30 cellular contexts compared by ENCODE assay signal in the genomic region with DNA sequence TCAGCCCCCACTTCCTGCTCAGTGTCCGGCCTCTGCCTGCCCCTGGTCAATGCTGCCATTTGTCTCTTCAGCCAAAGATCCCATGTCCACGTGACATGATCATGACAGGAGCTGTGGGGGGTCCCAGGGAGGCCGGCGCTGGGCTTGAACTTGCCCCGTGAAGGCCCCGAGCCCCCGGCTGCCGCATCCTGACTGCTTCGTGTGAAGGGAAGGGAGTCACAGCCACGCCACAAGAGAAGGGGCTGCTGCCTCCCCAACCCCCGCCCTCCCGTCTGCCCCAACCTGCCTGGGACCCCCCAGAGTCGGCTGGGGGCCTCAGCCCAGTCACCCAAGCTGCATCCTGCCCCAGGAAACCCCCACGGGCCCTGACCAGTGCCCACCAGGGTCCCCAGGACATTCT. TPM values are rescaled to one million over a fixed set of nuclear protein-coding genes. Genes with fewer than 3 reads are reported as not detected.
"Had no signal": no experiment of that assay in that cellular context is flagged by ENCODE, and none has a peak within 500 bp of the region (broad histone marks: within the 10 kb centered on the region; RNA-seq: fewer than 3 reads in every experiment).

No MANE protein-coding gene starts in this region.

- H3K36me3 Mint-ChIP-seq: activated naive CD4-positive, alpha-beta T cell treated with anti-CD3 and anti-CD28 coated beads, Interleukin-2, amount 10 ng/mL, durations not matched to agents 7 days and 5 days; activated naive CD8-positive, alpha-beta T cell treated with anti-CD3 and anti-CD28 coated beads for 36 hours had no signal

- ATAC-seq: body of pancreas had no signal

- H3K27me3 Mint-ChIP-seq: activated naive CD8-positive, alpha-beta T cell treated with anti-CD3 and anti-CD28 coated beads, Interleukin-2, amount 50 U/mL, for 24 hours; central memory CD8-positive, alpha-beta T cell had no signal

- H3K36me3 ChIP-seq: adrenal gland, ascending aorta, brain microvascular endothelial cell, breast epithelium, cardiac muscle cell had no signal

- H3K4me1 ChIP-seq: adrenal gland, breast epithelium had no signal

- H3K27me3 ChIP-seq: ascending aorta, brain microvascular endothelial cell, cardiac muscle cell had no signal

- H3K27ac Mint-ChIP-seq: activated naive CD4-positive, alpha-beta T cell treated with anti-CD3 and anti-CD28 coated beads for 36 hours; activated naive CD4-positive, alpha-beta T cell treated with anti-CD3 and anti-CD28 coated beads, Interleukin-2, amount 10 ng/mL, durations not matched to agents 7 days and 5 days; activated naive CD4-positive, alpha-beta T cell treated with anti-CD3 and anti-CD28 coated beads, Interleukin-2, amount 50 U/mL, for 24 hours; activated naive CD4-positive, alpha-beta T cell treated with anti-CD3 and anti-CD28 coated beads, Interleukin-2, amount 50 U/mL, for 72 hours; activated naive CD8-positive, alpha-beta T cell; activated naive CD8-positive, alpha-beta T cell treated with anti-CD3 and anti-CD28 coated beads for 36 hours; activated naive CD8-positive, alpha-beta T cell treated with anti-CD3 and anti-CD28 coated beads, Interleukin-2, amount 10 ng/mL, durations not matched to agents 7 days and 5 days; activated naive CD8-positive, alpha-beta T cell treated with anti-CD3 and anti-CD28 coated beads, Interleukin-2, amount 50 U/mL, for 24 hours; activated T-cell treated with anti-CD3 and anti-CD28 coated beads, Interleukin-2, amount 50 U/mL, for 24 hours; activated T-cell treated with anti-CD3 and anti-CD28 coated beads, Interleukin-2, amount 50 U/mL, for 72 hours; activated T-helper 1 cell treated with anti-CD3 and anti-CD28 coated beads, Interleukin-12 subunit alpha, Interleukin-12 subunit beta, Interleukin-2, Interleukin-4 antibody, amounts not matched to agents 30 ng/mL and 10 ng/mL and 1 ng/mL, durations not matched to agents 14 hours and 24 hours and 36 hours; activated T-helper 17 cell treated with anti-CD3 and anti-CD28 coated beads, Interleukin-2, amount 50 U/mL, for 72 hours; activated T-helper 2 cell treated with anti-CD3 and anti-CD28 coated beads, Interferon-gamma antibody, Interleukin-2, Interleukin-4, amounts not matched to agents 10 μg/mL and 5 μg/mL and 100 μg/mL, durations not matched to agents 14 hours and 24 hours and 36 hours; brain had no signal

- H3K9me3 ChIP-seq: adrenal gland, ascending aorta, body of pancreas had no signal

- H3K9me3 Mint-ChIP-seq: activated naive CD4-positive, alpha-beta T cell treated with anti-CD3 and anti-CD28 coated beads, Interleukin-2, amount 50 U/mL, for 24 hours; activated T-helper 17 cell treated with anti-CD3 and anti-CD28 coated beads, Interleukin-2, amount 50 U/mL, for 72 hours; central memory CD8-positive, alpha-beta T cell had no signal

- H3K27ac ChIP-seq: adrenal gland, ascending aorta, body of pancreas, brain microvascular endothelial cell, breast epithelium, cardiac muscle cell had no signal

- DNase-seq: activated gamma-delta T cell, amniotic stem cell, brain microvascular endothelial cell, cerebellar nuclear complex had no signal

- H3K4me3 Mint-ChIP-seq: activated naive CD4-positive, alpha-beta T cell treated with anti-CD3 and anti-CD28 coated beads for 36 hours; activated naive CD4-positive, alpha-beta T cell treated with anti-CD3 and anti-CD28 coated beads, Interleukin-2, amount 10 ng/mL, durations not matched to agents 7 days and 5 days; activated naive CD4-positive, alpha-beta T cell treated with anti-CD3 and anti-CD28 coated beads, Interleukin-2, amount 50 U/mL, for 24 hours; activated naive CD8-positive, alpha-beta T cell; activated naive CD8-positive, alpha-beta T cell treated with anti-CD3 and anti-CD28 coated beads for 36 hours; activated naive CD8-positive, alpha-beta T cell treated with anti-CD3 and anti-CD28 coated beads, Interleukin-2, amount 10 ng/mL, durations not matched to agents 7 days and 5 days; activated naive CD8-positive, alpha-beta T cell treated with anti-CD3 and anti-CD28 coated beads, Interleukin-2, amount 50 U/mL, for 24 hours; activated T-cell treated with anti-CD3 and anti-CD28 coated beads, Interleukin-2, amount 50 U/mL, for 24 hours; activated T-cell treated with anti-CD3 and anti-CD28 coated beads, Interleukin-2, amount 50 U/mL, for 4 hours; activated T-cell treated with anti-CD3 and anti-CD28 coated beads, Interleukin-2, amount 50 U/mL, for 72 hours; activated T-helper 1 cell treated with anti-CD3 and anti-CD28 coated beads, Interleukin-12 subunit alpha, Interleukin-12 subunit beta, Interleukin-2, Interleukin-4 antibody, amounts not matched to agents 30 ng/mL and 10 ng/mL and 1 ng/mL, durations not matched to agents 14 hours and 24 hours and 36 hours; activated T-helper 17 cell treated with anti-CD3 and anti-CD28 coated beads, Interleukin-2, amount 50 U/mL, for 72 hours; brain; central memory CD8-positive, alpha-beta T cell had no signal

- H3K4me3 ChIP-seq: adrenal gland, ascending aorta, body of pancreas, breast epithelium, cardiac muscle cell had no signal

- H3K4me1 Mint-ChIP-seq: activated naive CD4-positive, alpha-beta T cell treated with anti-CD3 and anti-CD28 coated beads, Interleukin-2, amount 10 ng/mL, durations not matched to agents 7 days and 5 days; activated naive CD4-positive, alpha-beta T cell treated with anti-CD3 and anti-CD28 coated beads, Interleukin-2, amount 50 U/mL, for 24 hours; activated naive CD8-positive, alpha-beta T cell treated with anti-CD3 and anti-CD28 coated beads, Interleukin-2, amount 10 ng/mL, durations not matched to agents 7 days and 5 days; activated naive CD8-positive, alpha-beta T cell treated with anti-CD3 and anti-CD28 coated beads, Interleukin-2, amount 50 U/mL, for 24 hours; activated T-helper 17 cell treated with anti-CD3 and anti-CD28 coated beads, Interleukin-2, amount 50 U/mL, for 72 hours; central memory CD8-positive, alpha-beta T cell had no signal

RNA-seq across cellular contexts. Expression of a gene that starts 14.3 kb away (rescaled TPM):
- total RNA-seq: activated naive CD4-positive, alpha-beta T cell treated with anti-CD3 and anti-CD28 coated beads for 36 hours; activated naive CD4-positive, alpha-beta T cell treated with anti-CD3 and anti-CD28 coated beads, Interleukin-2, amount 50 U/mL, for 72 hours; activated naive CD8-positive, alpha-beta T cell treated with anti-CD3 and anti-CD28 coated beads for 36 hours; activated naive CD8-positive, alpha-beta T cell treated with anti-CD3 and anti-CD28 coated beads, Interleukin-2, amount 10 ng/mL, durations not matched to agents 7 days and 5 days; activated T-cell treated with anti-CD3 and anti-CD28 coated beads, Interleukin-2, amount 50 U/mL, for 4 hours; activated T-cell treated with anti-CD3 and anti-CD28 coated beads, Interleukin-2, amount 50 U/mL, for 72 hours; activated T-helper 1 cell treated with anti-CD3 and anti-CD28 coated beads, Interleukin-12 subunit alpha, Interleukin-12 subunit beta, Interleukin-2, Interleukin-4 antibody, amounts not matched to agents 30 ng/mL and 10 ng/mL and 1 ng/mL, durations not matched to agents 14 hours and 24 hours and 36 hours; activated T-helper 17 cell treated with anti-CD3 and anti-CD28 coated beads, Interleukin-2, amount 50 U/mL, for 72 hours; activated T-helper 2 cell treated with anti-CD3 and anti-CD28 coated beads, Interferon-gamma antibody, Interleukin-2, Interleukin-4, amounts not matched to agents 10 μg/mL and 5 μg/mL and 100 μg/mL, durations not matched to agents 14 hours and 24 hours and 36 hours; ascending aorta; astrocyte; breast epithelium; bronchial epithelial cell; cardiac muscle cell; cerebellum had no signal
- polyA plus RNA-seq: cardiac muscle cell had no signal

RNA-seq across cellular contexts. Expression of a gene that starts 37.8 kb away (rescaled TPM):
- total RNA-seq: activated naive CD4-positive, alpha-beta T cell treated with anti-CD3 and anti-CD28 coated beads for 36 hours; activated naive CD4-positive, alpha-beta T cell treated with anti-CD3 and anti-CD28 coated beads, Interleukin-2, amount 50 U/mL, for 72 hours; activated naive CD8-positive, alpha-beta T cell treated with anti-CD3 and anti-CD28 coated beads for 36 hours; activated naive CD8-positive, alpha-beta T cell treated with anti-CD3 and anti-CD28 coated beads, Interleukin-2, amount 10 ng/mL, durations not matched to agents 7 days and 5 days; activated T-cell treated with anti-CD3 and anti-CD28 coated beads, Interleukin-2, amount 50 U/mL, for 4 hours; activated T-cell treated with anti-CD3 and anti-CD28 coated beads, Interleukin-2, amount 50 U/mL, for 72 hours; activated T-helper 1 cell treated with anti-CD3 and anti-CD28 coated beads, Interleukin-12 subunit alpha, Interleukin-12 subunit beta, Interleukin-2, Interleukin-4 antibody, amounts not matched to agents 30 ng/mL and 10 ng/mL and 1 ng/mL, durations not matched to agents 14 hours and 24 hours and 36 hours; activated T-helper 17 cell treated with anti-CD3 and anti-CD28 coated beads, Interleukin-2, amount 50 U/mL, for 72 hours; activated T-helper 2 cell treated with anti-CD3 and anti-CD28 coated beads, Interferon-gamma antibody, Interleukin-2, Interleukin-4, amounts not matched to agents 10 μg/mL and 5 μg/mL and 100 μg/mL, durations not matched to agents 14 hours and 24 hours and 36 hours; ascending aorta; astrocyte; body of pancreas; breast epithelium; bronchial epithelial cell; cardiac septum; cerebellum had no signal
- polyA plus RNA-seq: adipose tissue, cardiac muscle cell had no signal
